In genomic region chr22:50464451-50464850, GRCh38 we compare ENCODE assay signal across 2 cellular contexts.
TF ChIP-seq lines count a peak whose summit lies in the region.

No MANE protein-coding gene starts in this region.

TF ChIP-seq in HEK293, 187 proteins besides CTCF, POLR2A, EP300 and RAD21:
- peak; percentile 33; the same call in 1 of the 2 replicates for TF ChIP-seq GLIS2 (tag by site-specific recombination; IDR thresholded peaks at IDR 0.05)
- TF ChIP-seq PBX3 (CRISPR knock-in tag; IDR thresholded peaks at IDR 0.05): 0 out of 2 replicates have a peak, but pooled peaks have one; percentile 35
- no peak for TF ChIP-seq ZNF830 (tag by site-specific recombination; IDR thresholded peaks at IDR 0.05; ENCODE audit: low read depth)
- TF ChIP-seq HIC1 (tag by site-specific recombination; IDR thresholded peaks at IDR 0.05): 0 out of 2 replicates have a peak, but pooled peaks have one; percentile 33
TF ChIP-seq in HEK293: peak in this region for 3.

TF ChIP-seq in K562, 482 proteins besides CTCF, POLR2A, EP300 and RAD21:
- TF ChIP-seq RBFOX2 (IDR thresholded peaks at IDR 0.05; ENCODE audit: low read depth, low read length) (0 out of 2 replicates have a peak, but pooled peaks have one; percentile 29), ZC3H4 (CRISPR knock-in tag; IDR thresholded peaks at IDR 0.05; ENCODE audit: borderline replicate concordance) (no peak)
